In the genomic region with DNA sequence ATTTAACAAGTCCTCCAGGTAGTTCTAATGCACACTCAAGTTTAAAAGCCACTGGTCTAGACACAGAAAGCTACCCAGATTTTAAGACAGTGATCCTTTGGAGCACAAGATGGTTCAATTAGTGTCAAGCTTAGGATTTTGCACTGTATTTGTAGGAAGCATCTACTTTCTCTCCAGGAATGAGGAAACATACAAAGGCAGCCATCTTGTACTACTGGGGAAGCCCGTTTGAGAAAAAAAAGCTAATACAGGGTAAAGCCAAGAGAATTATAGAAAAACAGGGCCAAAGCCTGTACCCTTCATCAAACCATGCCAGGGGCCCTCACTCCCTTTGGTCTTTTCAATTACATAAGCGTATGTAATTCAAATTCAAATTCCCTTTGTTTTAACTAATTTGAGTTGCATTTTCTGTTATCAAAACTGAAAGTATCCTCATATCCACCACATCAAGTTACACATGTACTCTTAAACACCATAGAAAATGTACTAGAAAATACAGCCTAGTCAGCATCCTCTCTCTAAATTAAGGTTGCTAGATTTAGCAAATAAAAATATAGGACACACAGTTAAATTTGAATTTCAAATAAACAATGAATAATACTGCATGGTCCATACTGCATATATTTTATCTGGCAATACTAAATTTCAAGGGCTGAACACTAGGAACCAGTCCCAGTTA, we compare ENCODE assay signal across 1 cellular context.
TF ChIP-seq lines count a peak whose summit lies in the region.

No MANE protein-coding gene starts in this region.

TF ChIP-seq in WTC11, 78 proteins besides CTCF, POLR2A, EP300 and RAD21 (continued from another document):
- TF ChIP-seq, protein P1, sequence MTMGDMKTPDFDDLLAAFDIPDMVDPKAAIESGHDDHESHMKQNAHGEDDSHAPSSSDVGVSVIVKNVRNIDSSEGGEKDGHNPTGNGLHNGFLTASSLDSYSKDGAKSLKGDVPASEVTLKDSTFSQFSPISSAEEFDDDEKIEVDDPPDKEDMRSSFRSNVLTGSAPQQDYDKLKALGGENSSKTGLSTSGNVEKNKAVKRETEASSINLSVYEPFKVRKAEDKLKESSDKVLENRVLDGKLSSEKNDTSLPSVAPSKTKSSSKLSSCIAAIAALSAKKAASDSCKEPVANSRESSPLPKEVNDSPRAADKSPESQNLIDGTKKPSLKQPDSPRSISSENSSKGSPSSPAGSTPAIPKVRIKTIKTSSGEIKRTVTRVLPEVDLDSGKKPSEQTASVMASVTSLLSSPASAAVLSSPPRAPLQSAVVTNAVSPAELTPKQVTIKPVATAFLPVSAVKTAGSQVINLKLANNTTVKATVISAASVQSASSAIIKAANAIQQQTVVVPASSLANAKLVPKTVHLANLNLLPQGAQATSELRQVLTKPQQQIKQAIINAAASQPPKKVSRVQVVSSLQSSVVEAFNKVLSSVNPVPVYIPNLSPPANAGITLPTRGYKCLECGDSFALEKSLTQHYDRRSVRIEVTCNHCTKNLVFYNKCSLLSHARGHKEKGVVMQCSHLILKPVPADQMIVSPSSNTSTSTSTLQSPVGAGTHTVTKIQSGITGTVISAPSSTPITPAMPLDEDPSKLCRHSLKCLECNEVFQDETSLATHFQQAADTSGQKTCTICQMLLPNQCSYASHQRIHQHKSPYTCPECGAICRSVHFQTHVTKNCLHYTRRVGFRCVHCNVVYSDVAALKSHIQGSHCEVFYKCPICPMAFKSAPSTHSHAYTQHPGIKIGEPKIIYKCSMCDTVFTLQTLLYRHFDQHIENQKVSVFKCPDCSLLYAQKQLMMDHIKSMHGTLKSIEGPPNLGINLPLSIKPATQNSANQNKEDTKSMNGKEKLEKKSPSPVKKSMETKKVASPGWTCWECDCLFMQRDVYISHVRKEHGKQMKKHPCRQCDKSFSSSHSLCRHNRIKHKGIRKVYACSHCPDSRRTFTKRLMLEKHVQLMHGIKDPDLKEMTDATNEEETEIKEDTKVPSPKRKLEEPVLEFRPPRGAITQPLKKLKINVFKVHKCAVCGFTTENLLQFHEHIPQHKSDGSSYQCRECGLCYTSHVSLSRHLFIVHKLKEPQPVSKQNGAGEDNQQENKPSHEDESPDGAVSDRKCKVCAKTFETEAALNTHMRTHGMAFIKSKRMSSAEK (CRISPR knock-in tag; IDR thresholded peaks at IDR 0.05; ENCODE audit: borderline replicate concordance), result no peak
- no peak for TF ChIP-seq NFYB (CRISPR knock-in tag; conservative IDR thresholded peaks at IDR 0.05; ENCODE audit: low read depth)
- TF ChIP-seq, protein P2, sequence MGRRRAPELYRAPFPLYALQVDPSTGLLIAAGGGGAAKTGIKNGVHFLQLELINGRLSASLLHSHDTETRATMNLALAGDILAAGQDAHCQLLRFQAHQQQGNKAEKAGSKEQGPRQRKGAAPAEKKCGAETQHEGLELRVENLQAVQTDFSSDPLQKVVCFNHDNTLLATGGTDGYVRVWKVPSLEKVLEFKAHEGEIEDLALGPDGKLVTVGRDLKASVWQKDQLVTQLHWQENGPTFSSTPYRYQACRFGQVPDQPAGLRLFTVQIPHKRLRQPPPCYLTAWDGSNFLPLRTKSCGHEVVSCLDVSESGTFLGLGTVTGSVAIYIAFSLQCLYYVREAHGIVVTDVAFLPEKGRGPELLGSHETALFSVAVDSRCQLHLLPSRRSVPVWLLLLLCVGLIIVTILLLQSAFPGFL (CRISPR knock-in tag; IDR thresholded peaks at IDR 0.05; ENCODE audit: borderline replicate concordance), result no peak
- TF ChIP-seq, protein P3, sequence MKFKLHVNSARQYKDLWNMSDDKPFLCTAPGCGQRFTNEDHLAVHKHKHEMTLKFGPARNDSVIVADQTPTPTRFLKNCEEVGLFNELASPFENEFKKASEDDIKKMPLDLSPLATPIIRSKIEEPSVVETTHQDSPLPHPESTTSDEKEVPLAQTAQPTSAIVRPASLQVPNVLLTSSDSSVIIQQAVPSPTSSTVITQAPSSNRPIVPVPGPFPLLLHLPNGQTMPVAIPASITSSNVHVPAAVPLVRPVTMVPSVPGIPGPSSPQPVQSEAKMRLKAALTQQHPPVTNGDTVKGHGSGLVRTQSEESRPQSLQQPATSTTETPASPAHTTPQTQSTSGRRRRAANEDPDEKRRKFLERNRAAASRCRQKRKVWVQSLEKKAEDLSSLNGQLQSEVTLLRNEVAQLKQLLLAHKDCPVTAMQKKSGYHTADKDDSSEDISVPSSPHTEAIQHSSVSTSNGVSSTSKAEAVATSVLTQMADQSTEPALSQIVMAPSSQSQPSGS (CRISPR knock-in tag; IDR thresholded peaks at IDR 0.05; ENCODE audit: borderline replicate concordance, low read depth), result no peak
- no peak for TF ChIP-seq CBFB (CRISPR knock-in tag; IDR thresholded peaks at IDR 0.05; ENCODE audit: low read depth)
- TF ChIP-seq, protein P4, sequence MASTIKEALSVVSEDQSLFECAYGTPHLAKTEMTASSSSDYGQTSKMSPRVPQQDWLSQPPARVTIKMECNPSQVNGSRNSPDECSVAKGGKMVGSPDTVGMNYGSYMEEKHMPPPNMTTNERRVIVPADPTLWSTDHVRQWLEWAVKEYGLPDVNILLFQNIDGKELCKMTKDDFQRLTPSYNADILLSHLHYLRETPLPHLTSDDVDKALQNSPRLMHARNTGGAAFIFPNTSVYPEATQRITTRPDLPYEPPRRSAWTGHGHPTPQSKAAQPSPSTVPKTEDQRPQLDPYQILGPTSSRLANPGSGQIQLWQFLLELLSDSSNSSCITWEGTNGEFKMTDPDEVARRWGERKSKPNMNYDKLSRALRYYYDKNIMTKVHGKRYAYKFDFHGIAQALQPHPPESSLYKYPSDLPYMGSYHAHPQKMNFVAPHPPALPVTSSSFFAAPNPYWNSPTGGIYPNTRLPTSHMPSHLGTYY (CRISPR knock-in tag; IDR thresholded peaks at IDR 0.05), result no peak
- TF ChIP-seq NFE2L1 (CRISPR knock-in tag; IDR thresholded peaks at IDR 0.05), result no peak
- no peak for TF ChIP-seq SOX15 (CRISPR knock-in tag; IDR thresholded peaks at IDR 0.05)
- TF ChIP-seq ZNF317 (CRISPR knock-in tag; IDR thresholded peaks at IDR 0.05; ENCODE audit: borderline replicate concordance, low read depth), result no peak
- TF ChIP-seq, protein P5, sequence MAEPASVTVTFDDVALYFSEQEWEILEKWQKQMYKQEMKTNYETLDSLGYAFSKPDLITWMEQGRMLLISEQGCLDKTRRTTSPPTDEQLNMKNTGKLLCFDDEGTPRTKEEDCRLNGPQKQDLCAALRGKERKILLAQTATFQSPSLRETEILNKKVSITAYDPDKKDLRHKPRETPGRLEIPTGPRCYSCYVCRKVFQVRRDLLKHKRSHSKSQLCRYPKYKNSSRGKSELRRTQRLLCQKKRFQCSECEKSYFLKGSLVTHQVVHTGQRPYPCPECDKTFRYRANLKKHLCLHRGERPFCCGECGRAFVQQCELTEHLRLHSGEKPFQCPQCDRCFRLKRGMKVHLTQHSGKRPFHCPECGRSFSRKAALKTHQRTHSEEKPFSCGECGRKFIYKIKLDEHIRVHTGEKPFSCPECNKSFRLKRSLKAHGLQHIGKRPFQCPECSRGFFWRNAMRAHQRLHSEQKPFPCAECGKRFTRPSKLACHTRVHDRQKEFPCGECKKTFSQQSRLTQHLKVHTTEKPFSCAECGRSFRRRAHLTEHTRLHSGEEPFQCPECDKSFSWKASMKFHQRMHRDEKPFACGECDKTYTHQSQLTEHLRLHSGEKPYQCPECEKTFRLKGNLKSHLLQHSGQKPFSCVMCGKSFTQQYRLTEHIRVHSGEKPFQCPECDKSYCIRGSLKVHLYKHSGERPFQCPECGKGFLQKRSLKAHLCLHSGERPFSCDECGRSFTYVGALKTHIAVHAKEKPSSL (CRISPR knock-in tag; conservative IDR thresholded peaks at IDR 0.05), result no peak
- TF ChIP-seq, protein P6, sequence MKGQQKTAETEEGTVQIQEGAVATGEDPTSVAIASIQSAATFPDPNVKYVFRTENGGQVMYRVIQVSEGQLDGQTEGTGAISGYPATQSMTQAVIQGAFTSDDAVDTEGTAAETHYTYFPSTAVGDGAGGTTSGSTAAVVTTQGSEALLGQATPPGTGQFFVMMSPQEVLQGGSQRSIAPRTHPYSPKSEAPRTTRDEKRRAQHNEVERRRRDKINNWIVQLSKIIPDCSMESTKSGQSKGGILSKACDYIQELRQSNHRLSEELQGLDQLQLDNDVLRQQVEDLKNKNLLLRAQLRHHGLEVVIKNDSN (CRISPR knock-in tag; IDR thresholded peaks at IDR 0.05), result no peak
- TF ChIP-seq, protein P7, sequence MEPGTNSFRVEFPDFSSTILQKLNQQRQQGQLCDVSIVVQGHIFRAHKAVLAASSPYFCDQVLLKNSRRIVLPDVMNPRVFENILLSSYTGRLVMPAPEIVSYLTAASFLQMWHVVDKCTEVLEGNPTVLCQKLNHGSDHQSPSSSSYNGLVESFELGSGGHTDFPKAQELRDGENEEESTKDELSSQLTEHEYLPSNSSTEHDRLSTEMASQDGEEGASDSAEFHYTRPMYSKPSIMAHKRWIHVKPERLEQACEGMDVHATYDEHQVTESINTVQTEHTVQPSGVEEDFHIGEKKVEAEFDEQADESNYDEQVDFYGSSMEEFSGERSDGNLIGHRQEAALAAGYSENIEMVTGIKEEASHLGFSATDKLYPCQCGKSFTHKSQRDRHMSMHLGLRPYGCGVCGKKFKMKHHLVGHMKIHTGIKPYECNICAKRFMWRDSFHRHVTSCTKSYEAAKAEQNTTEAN (CRISPR knock-in tag; IDR thresholded peaks at IDR 0.05), result no peak
- no peak for TF ChIP-seq TP53 (CRISPR knock-in tag; IDR thresholded peaks at IDR 0.05)
- TF ChIP-seq ZNF121 (CRISPR knock-in tag; IDR thresholded peaks at IDR 0.05), result no peak
- TF ChIP-seq SMAD4 (CRISPR knock-in tag; IDR thresholded peaks at IDR 0.05), result no peak
- no peak for TF ChIP-seq JAZF1 (CRISPR knock-in tag; IDR thresholded peaks at IDR 0.05)
- TF ChIP-seq, protein P8, sequence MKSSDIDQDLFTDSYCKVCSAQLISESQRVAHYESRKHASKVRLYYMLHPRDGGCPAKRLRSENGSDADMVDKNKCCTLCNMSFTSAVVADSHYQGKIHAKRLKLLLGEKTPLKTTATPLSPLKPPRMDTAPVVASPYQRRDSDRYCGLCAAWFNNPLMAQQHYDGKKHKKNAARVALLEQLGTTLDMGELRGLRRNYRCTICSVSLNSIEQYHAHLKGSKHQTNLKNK (CRISPR knock-in tag; IDR thresholded peaks at IDR 0.05), result no peak
- TF ChIP-seq, protein P9, sequence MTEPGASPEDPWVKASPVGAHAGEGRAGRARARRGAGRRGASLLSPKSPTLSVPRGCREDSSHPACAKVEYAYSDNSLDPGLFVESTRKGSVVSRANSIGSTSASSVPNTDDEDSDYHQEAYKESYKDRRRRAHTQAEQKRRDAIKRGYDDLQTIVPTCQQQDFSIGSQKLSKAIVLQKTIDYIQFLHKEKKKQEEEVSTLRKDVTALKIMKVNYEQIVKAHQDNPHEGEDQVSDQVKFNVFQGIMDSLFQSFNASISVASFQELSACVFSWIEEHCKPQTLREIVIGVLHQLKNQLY (CRISPR knock-in tag; IDR thresholded peaks at IDR 0.05), result no peak
TF ChIP-seq in WTC11: peak in this region for 0.
